8 cellular contexts compared by ENCODE assay signal in genomic region chr1:11099310-11100148, GRCh38. TPM values are rescaled to one million over a fixed set of nuclear protein-coding genes. Genes with fewer than 3 reads are reported as not detected.
DNase-seq lines count a peak whose midpoint lies in the region; ATAC-seq and TF ChIP-seq lines count a peak whose summit lies in the region.

Gene EXOSC10, minus strand, starts transcription at chr1:11099869. Its CDS starts 38 bp downstream, at chr1:11099831.

- H3K9me3 ChIP-seq in GM23248 (ENCODE audit: low read depth) (no peaks in the 10 kb centered on the region), fibroblast of lung (ENCODE audit: control insufficient read depth, insufficient read depth, low read depth, low read length) (no peaks in the 10 kb centered on the region)
- H3K9me3 ChIP-seq in naive thymus-derived CD4-positive, alpha-beta T cell (ENCODE audit: control insufficient read depth in 2 of 3, low read length in 3 of 3): no peaks in the 10 kb centered on the region

- H4K20me1 ChIP-seq in GM23248 (ENCODE audit: insufficient read depth): no peaks in the 10 kb centered on the region
- no peaks in the 10 kb centered on the region for H4K20me1 ChIP-seq in fibroblast of lung (ENCODE audit: control insufficient read depth, extremely low read depth, insufficient read depth, low read length)

- CTCF ChIA-PET in naive thymus-derived CD4-positive, alpha-beta T cell (lab: Charles Lee): interaction anchor here (1.2 to 1.3 kb wide), 2 partner anchors 62 to 546 kb away, joined by 3 to 5 read pairs; no protein-coding TSS in a partner anchor

- TF ChIP-seq CTCF in fibroblast of lung (conservative IDR thresholded peaks at IDR 0.05 in 1 of 2, IDR thresholded peaks at IDR 0.05 in 1 of 2; ENCODE audit: low read depth in 1 of 2, low read length in 2 of 2): no peak

- H3K27me3 Mint-ChIP-seq in activated T-helper 17 cell treated with anti-CD3 and anti-CD28 coated beads, Interleukin-2, amount 50 U/mL, for 72 hours: no peaks in the 10 kb centered on the region
- no peaks in the 10 kb centered on the region for H3K27me3 Mint-ChIP-seq in naive thymus-derived CD4-positive, alpha-beta T cell
- H3K27me3 Mint-ChIP-seq in stimulated activated memory B cell treated with anti-CD40 and anti-IgM and Interleukin-4, amounts not matched to agents 10 μg/mL and 1 μg/mL and 100 μg/mL, for 72 hours: no peaks in the 10 kb centered on the region

- H3K36me3 Mint-ChIP-seq in activated T-helper 17 cell treated with anti-CD3 and anti-CD28 coated beads, Interleukin-2, amount 50 U/mL, for 72 hours (ENCODE audit: low read depth): peaks cover 52% of the 10 kb centered on the region
- H3K36me3 Mint-ChIP-seq in naive thymus-derived CD4-positive, alpha-beta T cell: peaks cover 0 to 5% (median 4%) of the 10 kb centered on the region in 5 donors
- peaks cover 8% of the 10 kb centered on the region for H3K36me3 Mint-ChIP-seq in stimulated activated memory B cell treated with anti-CD40 and anti-IgM and Interleukin-4, amounts not matched to agents 10 μg/mL and 1 μg/mL and 100 μg/mL, for 72 hours

- peak; percentile 97 for ATAC-seq in activated T-helper 17 cell treated with anti-CD3 and anti-CD28 coated beads, Interleukin-2, amount 50 U/mL, for 72 hours (replicated peaks)
- peak; percentile 99 for ATAC-seq in naive thymus-derived CD4-positive, alpha-beta T cell
- peak; percentile 97 for ATAC-seq in stimulated activated memory B cell treated with anti-CD40 and anti-IgM and Interleukin-4, amounts not matched to agents 10 μg/mL and 1 μg/mL and 100 μg/mL, for 72 hours

- POLR2A ChIA-PET in naive thymus-derived CD4-positive, alpha-beta T cell (lab: Charles Lee): interaction anchor here (0.9 to 1.9 kb wide), 8 partner anchors 11 to 87 kb away, joined by 3 to 9 read pairs (median 3); partner anchors contain the start of genes SRM and TARDBP

- H3K4me1 ChIP-seq in GM23248 (ENCODE audit: insufficient read depth): peaks cover 10% of the 10 kb centered on the region
- H3K4me1 ChIP-seq in fibroblast of lung (ENCODE audit: control insufficient read depth, extremely low read depth, insufficient read depth, low read length): no peaks in the 10 kb centered on the region
- H3K4me1 ChIP-seq in naive thymus-derived CD4-positive, alpha-beta T cell (ENCODE audit: control insufficient read depth in 2 of 2, insufficient read depth in 2 of 2, low read length in 2 of 2): peaks cover 3 to 4% of the 10 kb centered on the region in 2 donors

- peaks cover 39% of the 10 kb centered on the region for H3K79me2 ChIP-seq in GM23248 (ENCODE audit: insufficient read depth)
- peaks cover 19% of the 10 kb centered on the region for H3K79me2 ChIP-seq in fibroblast of lung (ENCODE audit: control insufficient read depth, insufficient read depth, low read length)

- peak within 1 kb of the TSS; percentile 96 for H3K27ac Mint-ChIP-seq in activated T-helper 17 cell treated with anti-CD3 and anti-CD28 coated beads, Interleukin-2, amount 50 U/mL, for 72 hours
- H3K27ac Mint-ChIP-seq in naive thymus-derived CD4-positive, alpha-beta T cell: peak within 1 kb of the TSS; percentile 91 to 97 (median 95)
- peak within 1 kb of the TSS; percentile 95 for H3K27ac Mint-ChIP-seq in stimulated activated memory B cell treated with anti-CD40 and anti-IgM and Interleukin-4, amounts not matched to agents 10 μg/mL and 1 μg/mL and 100 μg/mL, for 72 hours

- in situ Hi-C loops in GM23248 (cut with MboI): no loop called here

- H3K4me2 ChIP-seq in GM23248 (ENCODE audit: unreplicated experiment) (peak within 1 kb of the TSS; percentile 94), fibroblast of lung (ENCODE audit: extremely low read depth, insufficient read depth, low read length) (peak within 1 kb of the TSS; percentile 91)

- no peaks in the 10 kb centered on the region for H3K9me3 Mint-ChIP-seq in activated T-helper 17 cell treated with anti-CD3 and anti-CD28 coated beads, Interleukin-2, amount 50 U/mL, for 72 hours
- peaks cover 0 to 1% (median 0%) of the 10 kb centered on the region in 11 donors for H3K9me3 Mint-ChIP-seq in naive thymus-derived CD4-positive, alpha-beta T cell
- no peaks in the 10 kb centered on the region for H3K9me3 Mint-ChIP-seq in stimulated activated memory B cell treated with anti-CD40 and anti-IgM and Interleukin-4, amounts not matched to agents 10 μg/mL and 1 μg/mL and 100 μg/mL, for 72 hours

- intact Hi-C loops in naive thymus-derived CD4-positive, alpha-beta T cell (cut with micrococcal nuclease): loop anchor here (1.0 to 10.0 kb wide), 9 partner anchors 39 to 705 kb away; partner anchors contain the start of genes SRM (in 2 of the 2), TARDBP (in 2 of the 2), CLCN6 (in 1 of the 2) and DFFA (in 1 of the 2)

- no peaks in the 10 kb centered on the region for H3F3A ChIP-seq in GM23248 (ENCODE audit: insufficient read depth)

- peak within 1 kb of the TSS; percentile 96 for H3K4me3 Mint-ChIP-seq in activated T-helper 17 cell treated with anti-CD3 and anti-CD28 coated beads, Interleukin-2, amount 50 U/mL, for 72 hours
- peak within 1 kb of the TSS; percentile 87 to 99 (median 96) for H3K4me3 Mint-ChIP-seq in naive thymus-derived CD4-positive, alpha-beta T cell
- peak within 1 kb of the TSS; percentile 92 for H3K4me3 Mint-ChIP-seq in stimulated activated memory B cell treated with anti-CD40 and anti-IgM and Interleukin-4, amounts not matched to agents 10 μg/mL and 1 μg/mL and 100 μg/mL, for 72 hours

- H3K27me3 ChIP-seq in GM23248 (replicated peaks; ENCODE audit: insufficient read depth): no peaks in the 10 kb centered on the region
- no peaks in the 10 kb centered on the region for H3K27me3 ChIP-seq in fibroblast of lung (ENCODE audit: control insufficient read depth, insufficient read depth, low read length)
- no peaks in the 10 kb centered on the region for H3K27me3 ChIP-seq in naive thymus-derived CD4-positive, alpha-beta T cell (ENCODE audit: control insufficient read depth in 2 of 2, insufficient read depth in 2 of 2, low read length in 2 of 2)

- H3K9ac ChIP-seq in GM23248 (peak within 1 kb of the TSS; percentile 98), fibroblast of lung (ENCODE audit: insufficient read depth, low read length) (peak within 1 kb of the TSS; percentile 94)

- H3K36me3 ChIP-seq in GM23248 (ENCODE audit: low read depth): peaks cover 22% of the 10 kb centered on the region
- H3K36me3 ChIP-seq in fibroblast of lung (ENCODE audit: control insufficient read depth, insufficient read depth, low read length): peaks cover 5% of the 10 kb centered on the region
- H3K36me3 ChIP-seq in naive thymus-derived CD4-positive, alpha-beta T cell (ENCODE audit: control insufficient read depth in 2 of 3, insufficient read depth in 3 of 3, low read length in 3 of 3): peaks cover 0 to 30% (median 0%) of the 10 kb centered on the region in 3 experiments

- H3K4me3 ChIP-seq in GM23248 (peak within 1 kb of the TSS; percentile 96), fibroblast of lung (replicated peaks in 1 of 4; ENCODE audit: control extremely low read depth in 1 of 4, insufficient read depth in 1 of 4, low read depth in 3 of 4, low read length in 4 of 4) (peak within 1 kb of the TSS; percentile 88 to 99 (median 98))
- H3K4me3 ChIP-seq in naive thymus-derived CD4-positive, alpha-beta T cell (ENCODE audit: low read length): peak within 1 kb of the TSS; percentile 74

- H3K9me2 ChIP-seq in GM23248 (ENCODE audit: insufficient read depth): no peaks in the 10 kb centered on the region

- WGBS in GM23248 (ENCODE audit: low coverage in 1 of 2, low lambda C conversion rate in 2 of 2, missing lambda C conversion rate in 2 of 2), 2 experiments: 1% methylated on average over 55 of the region's 78 CpGs

- H2AFZ ChIP-seq in GM23248 (peak within 1 kb of the TSS; percentile 94), fibroblast of lung (ENCODE audit: low read length) (peak within 1 kb of the TSS; percentile 88)

- DNase-seq in DMS79 (lab: John Stamatoyannopoulos, UW): peak; percentile 86
- DNase-seq in GM23248: peak; percentile 97
- peak; percentile 83 for DNase-seq in LHCN-M2 (ENCODE audit: low read depth)
- DNase-seq in RPMI7951 (ENCODE audit: low read depth): peak; percentile 86
- DNase-seq in fibroblast of lung (ENCODE audit: low read depth in 2 of 2): peak; percentile 73 to 84
- peak; percentile 90 to 97 (median 95) for DNase-seq in naive thymus-derived CD4-positive, alpha-beta T cell

- H3K27ac ChIP-seq in GM23248: peak within 1 kb of the TSS; percentile 74
- H3K27ac ChIP-seq in fibroblast of lung (ENCODE audit: insufficient read depth, low read length): peak within 1 kb of the TSS; percentile 85
- peak within 1 kb of the TSS; percentile 88 for H3K27ac ChIP-seq in naive thymus-derived CD4-positive, alpha-beta T cell (ENCODE audit: low read depth, low read length)

- H3K4me1 Mint-ChIP-seq in activated T-helper 17 cell treated with anti-CD3 and anti-CD28 coated beads, Interleukin-2, amount 50 U/mL, for 72 hours: peaks cover 6% of the 10 kb centered on the region
- H3K4me1 Mint-ChIP-seq in naive thymus-derived CD4-positive, alpha-beta T cell: peaks cover 6 to 27% (median 20%) of the 10 kb centered on the region in 7 donors
- peaks cover 13% of the 10 kb centered on the region for H3K4me1 Mint-ChIP-seq in stimulated activated memory B cell treated with anti-CD40 and anti-IgM and Interleukin-4, amounts not matched to agents 10 μg/mL and 1 μg/mL and 100 μg/mL, for 72 hours

RNA-seq across cellular contexts. Expression of gene EXOSC10, which starts in this region (rescaled TPM):
- total RNA-seq in GM23248 (2014; rRNA removed; shearing (Covaris generic)): 45.4 and 60.8 TPM in 2 replicates
- polyA plus RNA-seq in GM23248 (2016; fragmentation: Nextera tagmentation; extraction: Ambion mirVana) (50.9 and 51.2 TPM in 2 replicates), fibroblast of lung (56.3 and 76.1 TPM in 2 replicates)
- total RNA-seq in LHCN-M2 (2014; rRNA removed) (55.8 and 62.1 TPM in 2 replicates), fibroblast of lung (26.2 and 36.2 TPM in 2 replicates)
- polyA plus RNA-seq in LHCN-M2 (2012): 30.3 TPM
- total RNA-seq in RPMI7951 (2014; rRNA removed; shearing (Covaris generic)): 76.9 and 105 TPM in 2 replicates
- total RNA-seq in activated T-helper 17 cell treated with anti-CD3 and anti-CD28 coated beads, Interleukin-2, amount 50 U/mL, for 72 hours: 100 to 1,000 TPM in 1 of 2 donors, 10 to 100 TPM in 1; 69.0 to 102 TPM
- polyA plus RNA-seq in fibroblast of lung (2012): 30.8 and 41.7 TPM in 2 replicates
- polyA minus RNA-seq in fibroblast of lung (ENCODE audit: low replicate concordance): 27.5 and 29.1 TPM in 2 replicates
- total RNA-seq in naive thymus-derived CD4-positive, alpha-beta T cell: 10 to 100 TPM; 72.0 to 83.4 (median 80.9) TPM
- polyA plus RNA-seq in naive thymus-derived CD4-positive, alpha-beta T cell: 10 to 100 TPM; 33.9 to 55.1 TPM

Comparison
In these comparisons a context has a peak if more than half of its experiments do, and no peak if none do; other contexts are left out.
1. Peak in every context shown above with its lines: DNase-seq, ATAC-seq, H3K4me3 ChIP-seq and H3K27ac ChIP-seq.